In the genomic region with DNA sequence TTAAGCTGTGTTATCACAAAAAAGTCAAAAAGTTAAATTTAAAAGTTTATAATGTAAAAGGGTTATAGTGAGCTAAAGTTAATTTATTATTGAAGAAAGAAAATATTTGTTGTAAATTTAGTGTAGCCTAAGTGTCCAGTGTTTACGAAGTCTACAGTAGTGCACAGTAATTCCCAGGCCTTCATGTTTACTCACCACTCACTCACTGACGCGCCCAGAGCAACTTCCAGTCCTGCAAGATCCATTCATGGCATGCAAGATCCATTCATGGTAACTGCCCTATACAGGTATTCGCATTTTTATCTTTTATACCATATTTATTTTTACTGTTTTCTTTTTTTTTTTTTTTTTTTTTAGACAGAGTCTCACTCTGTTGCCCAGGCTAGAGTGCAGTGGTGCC, we compare ENCODE assay signal across 33 cellular contexts.
"Had no signal": no experiment of that assay in that cellular context is flagged by ENCODE, and none has a peak within 500 bp of the region (broad histone marks: within the 10 kb centered on the region; RNA-seq: fewer than 3 reads in every experiment).

No MANE protein-coding gene starts in this region.

- H3K27ac ChIP-seq: adrenal gland, body of pancreas, cardiac muscle cell, colonic mucosa, esophagus muscularis mucosa, foreskin keratinocyte, gastrocnemius medialis, heart right ventricle had no signal

- DNase-seq: activated CD4-positive, alpha-beta memory T cell treated with anti-CD3 and anti-CD28 coated beads for 36 hours; activated CD4-positive, alpha-beta T cell treated with anti-CD3 and anti-CD28 coated beads for 36 hours; activated CD4-positive, alpha-beta T cell treated with anti-CD3 and anti-CD28 coated beads, Interleukin-2, amount 10 ng/mL, durations not matched to agents 24 days and 14 days; activated CD4-positive, CD25-positive, alpha-beta regulatory T cell; activated CD4-positive, CD25-positive, alpha-beta regulatory T cell treated with anti-CD3 and anti-CD28 coated beads, Interleukin-2, amount 50 U/mL, for 72 hours; activated CD8-positive, alpha-beta memory T cell treated with anti-CD3 and anti-CD28 coated beads, Interleukin-2, amount 10 ng/mL, durations not matched to agents 7 days and 5 days; activated CD8-positive, alpha-beta memory T cell treated with anti-CD3 and anti-CD28 coated beads, Interleukin-2, amount 50 U/mL, for 4 hours; activated CD8-positive, alpha-beta T cell treated with anti-CD3 and anti-CD28 coated beads, Interleukin-2, amount 10 ng/mL, durations not matched to agents 7 days and 5 days; activated effector memory CD4-positive, alpha-beta T cell treated with anti-CD3 and anti-CD28 coated beads, Interleukin-2, amount 50 U/mL, for 16 hours; activated naive CD4-positive, alpha-beta T cell treated with anti-CD3 and anti-CD28 coated beads for 36 hours; activated naive CD8-positive, alpha-beta T cell treated with anti-CD3 and anti-CD28 coated beads for 36 hours; activated naive CD8-positive, alpha-beta T cell treated with anti-CD3 and anti-CD28 coated beads, Interleukin-2, amount 50 U/mL, for 24 hours; activated T-cell treated with anti-CD3 and anti-CD28 coated beads, Interleukin-2, amount 50 U/mL, for 1 hour; activated T-cell treated with anti-CD3 and anti-CD28 coated beads, Interleukin-2, amount 50 U/mL, for 48 hours; adrenal gland; amygdala; aorta; body of pancreas; central memory CD4-positive, alpha-beta T cell; cerebellar nuclear complex; colonic mucosa; effector CD8-positive, alpha-beta T cell; endodermal cell; erythroblast; foreskin keratinocyte; gastrocnemius medialis; heart right ventricle; T-helper 2 cell had no signal

- ATAC-seq: activated CD4-positive, alpha-beta T cell treated with anti-CD3 and anti-CD28 coated beads for 36 hours; activated CD8-positive, alpha-beta memory T cell treated with anti-CD3 and anti-CD28 coated beads, Interleukin-2, amount 10 ng/mL, durations not matched to agents 7 days and 5 days; activated CD8-positive, alpha-beta T cell treated with anti-CD3 and anti-CD28 coated beads, Interleukin-2, amount 10 ng/mL, durations not matched to agents 7 days and 5 days; activated naive CD8-positive, alpha-beta T cell treated with anti-CD3 and anti-CD28 coated beads, Interleukin-2, amount 50 U/mL, for 24 hours; body of pancreas; foreskin keratinocyte; gastrocnemius medialis; heart right ventricle had no signal

- H3K27me3 ChIP-seq: adrenal gland, cardiac muscle cell, colonic mucosa had no signal

- H3K4me1 ChIP-seq: adrenal gland, body of pancreas, colonic mucosa, esophagus muscularis mucosa, foreskin keratinocyte, gastrocnemius medialis, heart right ventricle had no signal

- H3K4me3 Mint-ChIP-seq: activated CD4-positive, alpha-beta memory T cell treated with anti-CD3 and anti-CD28 coated beads for 36 hours; activated CD4-positive, alpha-beta T cell treated with anti-CD3 and anti-CD28 coated beads for 36 hours; activated CD4-positive, alpha-beta T cell treated with anti-CD3 and anti-CD28 coated beads, Interleukin-2, amount 10 ng/mL, durations not matched to agents 24 days and 14 days; activated CD8-positive, alpha-beta memory T cell treated with anti-CD3 and anti-CD28 coated beads, Interleukin-2, amount 10 ng/mL, durations not matched to agents 7 days and 5 days; activated CD8-positive, alpha-beta T cell treated with anti-CD3 and anti-CD28 coated beads, Interleukin-2, amount 10 ng/mL, durations not matched to agents 7 days and 5 days; activated naive CD4-positive, alpha-beta T cell treated with anti-CD3 and anti-CD28 coated beads for 36 hours; activated naive CD4-positive, alpha-beta T cell treated with anti-CD3 and anti-CD28 coated beads, Interleukin-2, amount 50 U/mL, for 24 hours; activated naive CD8-positive, alpha-beta T cell treated with anti-CD3 and anti-CD28 coated beads for 36 hours; activated naive CD8-positive, alpha-beta T cell treated with anti-CD3 and anti-CD28 coated beads, Interleukin-2, amount 50 U/mL, for 24 hours; activated T-helper 1 cell treated with anti-CD3 and anti-CD28 coated beads, Interleukin-12 subunit alpha, Interleukin-12 subunit beta, Interleukin-2, Interleukin-4 antibody, amounts not matched to agents 30 ng/mL and 10 ng/mL and 1 ng/mL, durations not matched to agents 14 hours and 24 hours and 36 hours; endodermal cell had no signal

- H3K27ac Mint-ChIP-seq: activated CD4-positive, alpha-beta memory T cell treated with anti-CD3 and anti-CD28 coated beads for 36 hours; activated CD4-positive, alpha-beta T cell treated with anti-CD3 and anti-CD28 coated beads for 36 hours; activated CD4-positive, alpha-beta T cell treated with anti-CD3 and anti-CD28 coated beads, Interleukin-2, amount 10 ng/mL, durations not matched to agents 24 days and 14 days; activated CD8-positive, alpha-beta memory T cell treated with anti-CD3 and anti-CD28 coated beads, Interleukin-2, amount 10 ng/mL, durations not matched to agents 7 days and 5 days; activated CD8-positive, alpha-beta T cell treated with anti-CD3 and anti-CD28 coated beads, Interleukin-2, amount 10 ng/mL, durations not matched to agents 7 days and 5 days; activated naive CD4-positive, alpha-beta T cell treated with anti-CD3 and anti-CD28 coated beads for 36 hours; activated naive CD4-positive, alpha-beta T cell treated with anti-CD3 and anti-CD28 coated beads, Interleukin-2, amount 50 U/mL, for 24 hours; activated naive CD8-positive, alpha-beta T cell treated with anti-CD3 and anti-CD28 coated beads for 36 hours; activated naive CD8-positive, alpha-beta T cell treated with anti-CD3 and anti-CD28 coated beads, Interleukin-2, amount 50 U/mL, for 24 hours; activated T-helper 1 cell treated with anti-CD3 and anti-CD28 coated beads, Interleukin-12 subunit alpha, Interleukin-12 subunit beta, Interleukin-2, Interleukin-4 antibody, amounts not matched to agents 30 ng/mL and 10 ng/mL and 1 ng/mL, durations not matched to agents 14 hours and 24 hours and 36 hours; activated T-helper 2 cell treated with anti-CD3 and anti-CD28 coated beads, Interferon-gamma antibody, Interleukin-2, Interleukin-4, amounts not matched to agents 10 μg/mL and 5 μg/mL and 100 μg/mL, durations not matched to agents 14 hours and 24 hours and 36 hours; endodermal cell had no signal

- H3K9me3 Mint-ChIP-seq: activated CD4-positive, alpha-beta T cell treated with anti-CD3 and anti-CD28 coated beads, Interleukin-2, amount 10 ng/mL, durations not matched to agents 24 days and 14 days; activated naive CD4-positive, alpha-beta T cell treated with anti-CD3 and anti-CD28 coated beads, Interleukin-2, amount 50 U/mL, for 24 hours; activated naive CD8-positive, alpha-beta T cell treated with anti-CD3 and anti-CD28 coated beads, Interleukin-2, amount 50 U/mL, for 24 hours; activated T-helper 1 cell treated with anti-CD3 and anti-CD28 coated beads, Interleukin-12 subunit alpha, Interleukin-12 subunit beta, Interleukin-2, Interleukin-4 antibody, amounts not matched to agents 30 ng/mL and 10 ng/mL and 1 ng/mL, durations not matched to agents 14 hours and 24 hours and 36 hours; activated T-helper 2 cell treated with anti-CD3 and anti-CD28 coated beads, Interferon-gamma antibody, Interleukin-2, Interleukin-4, amounts not matched to agents 10 μg/mL and 5 μg/mL and 100 μg/mL, durations not matched to agents 14 hours and 24 hours and 36 hours had no signal

- H3K4me3 ChIP-seq: adrenal gland, body of pancreas, cardiac muscle cell, colonic mucosa, esophagus muscularis mucosa, gastrocnemius medialis, heart right ventricle had no signal

- H3K36me3 Mint-ChIP-seq: activated CD4-positive, alpha-beta memory T cell treated with anti-CD3 and anti-CD28 coated beads for 36 hours; activated CD8-positive, alpha-beta memory T cell treated with anti-CD3 and anti-CD28 coated beads, Interleukin-2, amount 10 ng/mL, durations not matched to agents 7 days and 5 days; activated naive CD4-positive, alpha-beta T cell treated with anti-CD3 and anti-CD28 coated beads, Interleukin-2, amount 50 U/mL, for 24 hours; activated naive CD8-positive, alpha-beta T cell treated with anti-CD3 and anti-CD28 coated beads for 36 hours had no signal

- H3K4me1 Mint-ChIP-seq: activated CD4-positive, alpha-beta T cell treated with anti-CD3 and anti-CD28 coated beads for 36 hours; activated CD4-positive, alpha-beta T cell treated with anti-CD3 and anti-CD28 coated beads, Interleukin-2, amount 10 ng/mL, durations not matched to agents 24 days and 14 days; activated CD8-positive, alpha-beta memory T cell treated with anti-CD3 and anti-CD28 coated beads, Interleukin-2, amount 10 ng/mL, durations not matched to agents 7 days and 5 days; activated naive CD4-positive, alpha-beta T cell treated with anti-CD3 and anti-CD28 coated beads, Interleukin-2, amount 50 U/mL, for 24 hours; activated naive CD8-positive, alpha-beta T cell treated with anti-CD3 and anti-CD28 coated beads for 36 hours; activated naive CD8-positive, alpha-beta T cell treated with anti-CD3 and anti-CD28 coated beads, Interleukin-2, amount 50 U/mL, for 24 hours; endodermal cell had no signal

- H3K36me3 ChIP-seq: adrenal gland, cardiac muscle cell, colonic mucosa, esophagus muscularis mucosa, gastrocnemius medialis, heart right ventricle had no signal

- H3K9me3 ChIP-seq: adrenal gland, body of pancreas, colonic mucosa, gastrocnemius medialis had no signal
